8 cellular contexts compared by ENCODE assay signal in genomic region chr19:52485064-52485463, GRCh38. TPM values are rescaled to one million over a fixed set of nuclear protein-coding genes. Genes with fewer than 3 reads are reported as not detected.
"Had no signal": no experiment of that assay in that cellular context is flagged by ENCODE, and none has a peak within 500 bp of the region (broad histone marks: within the 10 kb centered on the region; RNA-seq: fewer than 3 reads in every experiment).

No MANE protein-coding gene starts in this region.

RNA-seq across cellular contexts. Expression of gene ZNF534, which starts 56.1 kb away (rescaled TPM):
- total RNA-seq: kidney, left colon, liver, mammary epithelial cell, mesothelial cell of epicardium, transverse colon, vagina had no signal
- polyA plus RNA-seq: immature natural killer cell, liver, mammary epithelial cell had no signal
